20 cellular contexts compared by ENCODE assay signal in the genomic region with DNA sequence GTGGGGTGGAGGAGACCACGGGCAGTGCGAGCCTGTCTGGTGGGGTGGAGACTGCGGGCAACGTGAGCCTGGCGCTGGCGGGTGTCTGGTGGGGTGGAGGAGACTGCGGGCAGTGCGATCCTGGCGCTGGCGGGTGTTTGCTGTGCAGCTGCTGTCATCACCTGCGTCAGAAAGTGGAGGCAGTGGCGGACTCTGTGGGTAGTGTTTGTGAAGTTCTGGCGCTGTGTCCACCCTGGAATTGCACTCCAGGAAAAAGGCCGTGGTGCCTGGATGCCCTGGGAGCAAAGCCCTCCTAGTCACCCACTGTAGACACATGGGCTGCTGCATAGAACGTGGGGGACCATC. TPM values are rescaled to one million over a fixed set of nuclear protein-coding genes. Genes with fewer than 3 reads are reported as not detected.
A peak's percentile ranks its signal among the peaks of the same experiment; 100 is the strongest.
DNase-seq lines count a peak whose midpoint lies in the region; ATAC-seq and TF ChIP-seq lines count a peak whose summit lies in the region.
"Had no signal": no experiment of that assay in that cellular context is flagged by ENCODE, and none has a peak within 500 bp of the region (broad histone marks: within the 10 kb centered on the region; RNA-seq: fewer than 3 reads in every experiment).

No MANE protein-coding gene starts in this region.

- DNase-seq in activated T-cell treated with anti-CD3 and anti-CD28 coated beads, Interleukin-2, amount 50 U/mL, for 72 hours = no peak
- DNase-seq in activated T-cell treated with anti-CD3 and anti-CD28 coated beads, Interleukin-2, amount 50 U/mL, for 1 hour = no peak
- DNase-seq in T-helper 17 cell = no peak
- DNase-seq in occipital lobe (lab: John Stamatoyannopoulos, UW) = peak; percentile 27
- no peak for DNase-seq in GM10266 (ENCODE audit: extremely low spot score)
- no peak for DNase-seq in NCI-H345 (lab: John Stamatoyannopoulos, UW)
- no peak for DNase-seq in activated naive CD4-positive, alpha-beta T cell treated with Interleukin-2 at 50 U/mL for 16 hours
- DNase-seq: DMS153, HFFc6, IMR-90, KG1, MM.1S, NCI-H2029 treated with DMSO at 0.1 percent for 48 hours, NCI-H524, NCI-H774 had no signal

- H3K27ac Mint-ChIP-seq in activated T-cell treated with anti-CD3 and anti-CD28 coated beads, Interleukin-2, amount 50 U/mL, for 72 hours = peak overlapping the region; percentile 28
- no peak overlapping the region for H3K27ac Mint-ChIP-seq in T-helper 17 cell
- H3K27ac Mint-ChIP-seq: B cell, GM23338, HFFc6 had no signal

- no peak overlapping the region for H3K4me3 Mint-ChIP-seq in activated T-cell treated with anti-CD3 and anti-CD28 coated beads, Interleukin-2, amount 50 U/mL, for 72 hours
- peak overlapping the region; percentile 25 for H3K4me3 Mint-ChIP-seq in T-helper 17 cell
- H3K4me3 Mint-ChIP-seq: B cell, GM23338, HFFc6 had no signal

- no peak for TF ChIP-seq CTCF in GM10266 (IDR thresholded peaks at IDR 0.05; ENCODE audit: control insufficient read depth, insufficient read depth, low read depth, missing control alignments)

- H3K9me3 Mint-ChIP-seq in activated T-cell treated with anti-CD3 and anti-CD28 coated beads, Interleukin-2, amount 50 U/mL, for 72 hours = no peaks in the 10 kb centered on the region
- H3K9me3 Mint-ChIP-seq: GM23338, HFFc6 had no signal

- no peaks in the 10 kb centered on the region for H3K4me1 Mint-ChIP-seq in activated T-cell treated with anti-CD3 and anti-CD28 coated beads, Interleukin-2, amount 50 U/mL, for 72 hours (ENCODE audit: low read depth)
- H3K4me1 Mint-ChIP-seq in T-helper 17 cell = peaks cover 5% of the 10 kb centered on the region
- H3K4me1 Mint-ChIP-seq: B cell had no signal

- peaks cover 0 to 2% of the 10 kb centered on the region in 2 donors for H3K36me3 Mint-ChIP-seq in activated T-cell treated with anti-CD3 and anti-CD28 coated beads, Interleukin-2, amount 50 U/mL, for 72 hours (ENCODE audit: insufficient read depth in 2 of 2)
- H3K36me3 Mint-ChIP-seq in T-helper 17 cell (ENCODE audit: low read depth) = no peaks in the 10 kb centered on the region

- ATAC-seq in activated T-cell treated with anti-CD3 and anti-CD28 coated beads, Interleukin-2, amount 50 U/mL, for 72 hours (replicated peaks in 1 of 2) = no peak
- no peak for ATAC-seq in T-helper 17 cell
- ATAC-seq in HG02588 (IDR thresholded peaks at IDR 0.05; ENCODE audit: unreplicated experiment) = no peak
- ATAC-seq: GM23338 had no signal

- no peaks in the 10 kb centered on the region for H3K27me3 Mint-ChIP-seq in activated T-cell treated with anti-CD3 and anti-CD28 coated beads, Interleukin-2, amount 50 U/mL, for 72 hours (ENCODE audit: low read depth)
- no peaks in the 10 kb centered on the region for H3K27me3 Mint-ChIP-seq in T-helper 17 cell
- H3K27me3 Mint-ChIP-seq: B cell had no signal

- H3K9me3 ChIP-seq in T-helper 17 cell (ENCODE audit: control insufficient read depth, low read length, poor library complexity, severe bottlenecking) = no peaks in the 10 kb centered on the region
- H3K9me3 ChIP-seq: HAP-1, SJSA1 had no signal

RNA-seq across cellular contexts. Expression of a gene that starts 6.2 kb away (rescaled TPM):
- total RNA-seq in activated T-cell treated with anti-CD3 and anti-CD28 coated beads, Interleukin-2, amount 50 U/mL, for 72 hours = 1 to 10 TPM; 1.1 to 1.5 TPM
- total RNA-seq in T-helper 17 cell = not detected
- not detected for total RNA-seq in occipital lobe
- total RNA-seq: GM23338, IMR-90 had no signal
